ENCODE assay signal across 8 cellular contexts in genomic region chr2:73981081-73981968, GRCh38. TPM values are rescaled to one million over a fixed set of nuclear protein-coding genes. Genes with fewer than 3 reads are reported as not detected.
A peak's percentile ranks its signal among the peaks of the same experiment; 100 is the strongest.
DNase-seq lines count a peak whose midpoint lies in the region; ATAC-seq and TF ChIP-seq lines count a peak whose summit lies in the region.

No MANE protein-coding gene starts in this region.

- ATAC-seq in HG02798 (IDR thresholded peaks at IDR 0.05; ENCODE audit: poor library complexity, unreplicated experiment) (peak; percentile 37), natural killer cell (no peak), GM21576 (IDR thresholded peaks at IDR 0.05; ENCODE audit: unreplicated experiment) (no peak)

- H3K9me3 ChIP-seq in endocrine pancreas (ENCODE audit: control insufficient read depth, low read length): no peaks in the 10 kb centered on the region

- intact Hi-C loops in natural killer cell (cut with micrococcal nuclease): loop anchor here (10.0 kb wide), 1 partner anchor 163 kb away; the partner anchor contains the start of gene BOLA3

- no peaks in the 10 kb centered on the region for H3K36me3 Mint-ChIP-seq in natural killer cell

- peak overlapping the region; percentile 16 for H3K9ac ChIP-seq in endocrine pancreas (ENCODE audit: control insufficient read depth, insufficient read depth, low read length)

- TF ChIP-seq CTCF in natural killer cell (IDR thresholded peaks at IDR 0.05): no peak

- peak overlapping the region in 1 of 2 donors; percentile 58 for H3K27ac Mint-ChIP-seq in natural killer cell

- DNase-seq in NCI-H1436 (lab: John Stamatoyannopoulos, UW) (peak; percentile 23), NCI-H1436 treated with DMSO at 0.1 percent for 48 hours (lab: John Stamatoyannopoulos, UW) (no peak), SW480 (ENCODE audit: low spot score) (peak; percentile 72), natural killer cell (no peak), A172 (ENCODE audit: low spot score) (no peak)

- peak overlapping the region; percentile 49 for H3K4me3 ChIP-seq in endocrine pancreas (ENCODE audit: control insufficient read depth, insufficient read depth, low read length)

- peaks cover 36 to 46% of the 10 kb centered on the region in 2 donors for H3K4me1 Mint-ChIP-seq in natural killer cell

- peaks cover 6% of the 10 kb centered on the region for H3K4me1 ChIP-seq in endocrine pancreas (ENCODE audit: control insufficient read depth, insufficient read depth, low read length)

- H3K27me3 ChIP-seq in endocrine pancreas (ENCODE audit: control insufficient read depth, insufficient read depth, low read length): peaks cover 3% of the 10 kb centered on the region

- H3K9me3 Mint-ChIP-seq in natural killer cell: no peaks in the 10 kb centered on the region

- peaks cover 36 to 38% of the 10 kb centered on the region in 2 donors for H3K27me3 Mint-ChIP-seq in natural killer cell (ENCODE audit: low read depth in 2 of 2)

- H3K36me3 ChIP-seq in endocrine pancreas (ENCODE audit: control insufficient read depth, insufficient read depth, low read length): no peaks in the 10 kb centered on the region

- peak overlapping the region; percentile 62 for H3K4me3 Mint-ChIP-seq in natural killer cell

RNA-seq across cellular contexts. Expression of gene TET3, which starts 3.4 kb away (rescaled TPM):
- total RNA-seq in natural killer cell: 10 to 100 TPM; 40.0 to 47.9 (median 45.3) TPM
- 6.5 and 9.9 TPM in 2 replicates for total RNA-seq in A172 (2014; rRNA removed; shearing (Covaris generic))

RNA-seq across cellular contexts. Expression of gene DGUOK, which starts 54.6 kb away (rescaled TPM):
- total RNA-seq in natural killer cell: 10 to 100 TPM; 47.6 to 56.8 (median 54.8) TPM
- total RNA-seq in A172 (2014; rRNA removed; shearing (Covaris generic)): 111 and 127 TPM in 2 replicates

Comparison
In these comparisons a context has a peak if more than half of its experiments do, and no peak if none do; other contexts are left out.
1. DNase-seq: peak in NCI-H1436 (single experiment) and SW480 (single experiment); none in NCI-H1436 treated with DMSO at 0.1 percent for 48 hours (single experiment), natural killer cell (single experiment) and A172 (single experiment).